Comparison of ENCODE assay signal across 31 cellular contexts in the genomic region with DNA sequence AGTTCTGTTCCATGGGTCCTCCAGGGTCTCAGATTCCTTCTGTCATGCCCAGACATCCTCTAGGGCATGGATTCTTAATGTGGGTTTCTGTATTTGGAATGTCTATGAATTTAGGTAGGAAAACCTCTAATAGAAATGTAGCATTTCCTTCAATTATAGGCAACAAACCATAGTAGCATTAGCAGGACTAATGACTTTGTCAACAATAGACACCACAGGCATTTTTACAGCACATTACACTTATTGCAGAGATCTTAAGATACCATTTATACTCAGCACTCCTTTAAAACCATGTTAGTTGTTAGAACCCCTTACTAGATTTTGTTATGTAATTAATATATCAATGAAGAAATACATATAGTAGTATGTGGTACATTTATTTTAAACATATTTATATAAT.
"Had no signal": no experiment of that assay in that cellular context is flagged by ENCODE, and none has a peak within 500 bp of the region (broad histone marks: within the 10 kb centered on the region; RNA-seq: fewer than 3 reads in every experiment).

No MANE protein-coding gene starts in this region.

- H3K9me3 Mint-ChIP-seq: activated CD4-positive, alpha-beta memory T cell treated with anti-CD3 and anti-CD28 coated beads for 36 hours; activated CD4-positive, alpha-beta T cell treated with anti-CD3 and anti-CD28 coated beads, Interleukin-2, amount 10 ng/mL, durations not matched to agents 24 days and 14 days; activated naive CD4-positive, alpha-beta T cell treated with anti-CD3 and anti-CD28 coated beads, Interleukin-2, amount 50 U/mL, for 72 hours; activated naive CD8-positive, alpha-beta T cell treated with anti-CD3 and anti-CD28 coated beads, Interleukin-2, amount 10 ng/mL, durations not matched to agents 7 days and 5 days; activated T-cell treated with anti-CD3 and anti-CD28 coated beads, Interleukin-2, amount 50 U/mL, for 72 hours; central memory CD8-positive, alpha-beta T cell; dendritic cell treated with granulocyte-macrophage colony-stimulating factor and Interleukin-4, amounts not matched to agents 40 ng/mL and 50 ng/mL, for 4 days; T-helper 2 cell treated with Interferon-gamma antibody and Interleukin-4, amounts not matched to agents 5 μg/mL and 100 μg/mL, for 36 hours had no signal

- H3K27ac ChIP-seq: ascending aorta, brain microvascular endothelial cell, coronary artery, dorsolateral prefrontal cortex, foreskin keratinocyte, gastrocnemius medialis, heart left ventricle had no signal

- H3K27me3 ChIP-seq: ascending aorta, brain microvascular endothelial cell, foreskin keratinocyte, gastrocnemius medialis, heart left ventricle had no signal

- H3K36me3 Mint-ChIP-seq: activated CD4-positive, alpha-beta memory T cell treated with anti-CD3 and anti-CD28 coated beads for 36 hours; activated naive CD4-positive, alpha-beta T cell treated with anti-CD3 and anti-CD28 coated beads, Interleukin-2, amount 10 ng/mL, durations not matched to agents 7 days and 5 days; activated naive CD4-positive, alpha-beta T cell treated with anti-CD3 and anti-CD28 coated beads, Interleukin-2, amount 50 U/mL, for 72 hours; activated naive CD8-positive, alpha-beta T cell treated with anti-CD3 and anti-CD28 coated beads, Interleukin-2, amount 10 ng/mL, durations not matched to agents 7 days and 5 days had no signal

- H3K4me3 ChIP-seq: ascending aorta, coronary artery, dorsolateral prefrontal cortex, gastrocnemius medialis, heart left ventricle had no signal

- H3K36me3 ChIP-seq: ascending aorta, brain microvascular endothelial cell, gastrocnemius medialis, heart left ventricle had no signal

- DNase-seq: activated CD4-positive, alpha-beta memory T cell treated with anti-CD3 and anti-CD28 coated beads for 36 hours; activated CD4-positive, alpha-beta T cell treated with anti-CD3 and anti-CD28 coated beads for 36 hours; activated CD4-positive, CD25-positive, alpha-beta regulatory T cell; activated CD4-positive, CD25-positive, alpha-beta regulatory T cell treated with anti-CD3 and anti-CD28 coated beads, Interleukin-2, amount 50 U/mL, for 72 hours; activated CD8-positive, alpha-beta memory T cell treated with anti-CD3 and anti-CD28 coated beads, Interleukin-2, amount 50 U/mL, for 48 hours; activated gamma-delta T cell; activated naive CD4-positive, alpha-beta T cell; activated naive CD4-positive, alpha-beta T cell treated with anti-CD3 and anti-CD28 coated beads, Interleukin-2, amount 10 ng/mL, durations not matched to agents 7 days and 5 days; activated naive CD8-positive, alpha-beta T cell treated with anti-CD3 and anti-CD28 coated beads, Interleukin-2, amount 10 ng/mL, durations not matched to agents 7 days and 5 days; activated T-cell treated with anti-CD3 and anti-CD28 coated beads for 4 hours; activated T-cell treated with anti-CD3 and anti-CD28 coated beads, Interleukin-2, amount 50 U/mL, for 24 hours; activated T-cell treated with anti-CD3 and anti-CD28 coated beads, Interleukin-2, amount 50 U/mL, for 72 hours; brain microvascular endothelial cell; dorsolateral prefrontal cortex; effector memory CD4-positive, alpha-beta T cell; endodermal cell; foreskin keratinocyte; gastrocnemius medialis; glutamatergic neuron; heart left ventricle; T-helper 17 cell; T1000 had no signal

- H3K4me1 ChIP-seq: ascending aorta, foreskin keratinocyte, gastrocnemius medialis, heart left ventricle had no signal

- H3K4me1 Mint-ChIP-seq: activated CD4-positive, alpha-beta T cell treated with anti-CD3 and anti-CD28 coated beads for 36 hours; activated CD4-positive, alpha-beta T cell treated with anti-CD3 and anti-CD28 coated beads, Interleukin-2, amount 10 ng/mL, durations not matched to agents 24 days and 14 days; activated naive CD4-positive, alpha-beta T cell treated with anti-CD3 and anti-CD28 coated beads, Interleukin-2, amount 10 ng/mL, durations not matched to agents 7 days and 5 days; activated naive CD8-positive, alpha-beta T cell treated with anti-CD3 and anti-CD28 coated beads, Interleukin-2, amount 10 ng/mL, durations not matched to agents 7 days and 5 days; central memory CD8-positive, alpha-beta T cell had no signal

- H3K4me3 Mint-ChIP-seq: activated CD4-positive, alpha-beta memory T cell treated with anti-CD3 and anti-CD28 coated beads for 36 hours; activated CD4-positive, alpha-beta T cell treated with anti-CD3 and anti-CD28 coated beads for 36 hours; activated CD4-positive, alpha-beta T cell treated with anti-CD3 and anti-CD28 coated beads, Interleukin-2, amount 10 ng/mL, durations not matched to agents 24 days and 14 days; activated naive CD4-positive, alpha-beta T cell treated with anti-CD3 and anti-CD28 coated beads, Interleukin-2, amount 10 ng/mL, durations not matched to agents 7 days and 5 days; activated naive CD8-positive, alpha-beta T cell treated with anti-CD3 and anti-CD28 coated beads, Interleukin-2, amount 10 ng/mL, durations not matched to agents 7 days and 5 days; activated T-cell treated with anti-CD3 and anti-CD28 coated beads, Interleukin-2, amount 50 U/mL, for 24 hours; activated T-cell treated with anti-CD3 and anti-CD28 coated beads, Interleukin-2, amount 50 U/mL, for 72 hours; central memory CD8-positive, alpha-beta T cell; dendritic cell treated with granulocyte-macrophage colony-stimulating factor and Interleukin-4, amounts not matched to agents 40 ng/mL and 50 ng/mL, for 4 days; endodermal cell; T-helper 17 cell; T-helper 2 cell treated with Interferon-gamma antibody and Interleukin-4, amounts not matched to agents 5 μg/mL and 100 μg/mL, for 36 hours had no signal

- H3K9me3 ChIP-seq: ascending aorta, gastrocnemius medialis, heart left ventricle had no signal

- ATAC-seq: activated CD4-positive, alpha-beta T cell treated with anti-CD3 and anti-CD28 coated beads for 36 hours; activated naive CD4-positive, alpha-beta T cell treated with anti-CD3 and anti-CD28 coated beads, Interleukin-2, amount 50 U/mL, for 72 hours; activated T-cell treated with anti-CD3 and anti-CD28 coated beads, Interleukin-2, amount 50 U/mL, for 72 hours; esophagus mucosa; foreskin keratinocyte; gastrocnemius medialis; heart left ventricle; T-helper 17 cell had no signal

- FAIRE-seq: bronchial epithelial cell had no signal

- H3K27ac Mint-ChIP-seq: activated CD4-positive, alpha-beta memory T cell treated with anti-CD3 and anti-CD28 coated beads for 36 hours; activated CD4-positive, alpha-beta T cell treated with anti-CD3 and anti-CD28 coated beads for 36 hours; activated CD4-positive, alpha-beta T cell treated with anti-CD3 and anti-CD28 coated beads, Interleukin-2, amount 10 ng/mL, durations not matched to agents 24 days and 14 days; activated naive CD4-positive, alpha-beta T cell treated with anti-CD3 and anti-CD28 coated beads, Interleukin-2, amount 10 ng/mL, durations not matched to agents 7 days and 5 days; activated naive CD4-positive, alpha-beta T cell treated with anti-CD3 and anti-CD28 coated beads, Interleukin-2, amount 50 U/mL, for 72 hours; activated naive CD8-positive, alpha-beta T cell treated with anti-CD3 and anti-CD28 coated beads, Interleukin-2, amount 10 ng/mL, durations not matched to agents 7 days and 5 days; activated T-cell treated with anti-CD3 and anti-CD28 coated beads, Interleukin-2, amount 50 U/mL, for 24 hours; activated T-cell treated with anti-CD3 and anti-CD28 coated beads, Interleukin-2, amount 50 U/mL, for 72 hours; dendritic cell treated with granulocyte-macrophage colony-stimulating factor and Interleukin-4, amounts not matched to agents 40 ng/mL and 50 ng/mL, for 4 days; endodermal cell; T-helper 17 cell; T-helper 2 cell treated with Interferon-gamma antibody and Interleukin-4, amounts not matched to agents 5 μg/mL and 100 μg/mL, for 36 hours had no signal

- H3K27me3 Mint-ChIP-seq: central memory CD8-positive, alpha-beta T cell; dendritic cell treated with granulocyte-macrophage colony-stimulating factor and Interleukin-4, amounts not matched to agents 40 ng/mL and 50 ng/mL, for 4 days had no signal
